Comparison of ENCODE assay signal across 8 cellular contexts in the genomic region with DNA sequence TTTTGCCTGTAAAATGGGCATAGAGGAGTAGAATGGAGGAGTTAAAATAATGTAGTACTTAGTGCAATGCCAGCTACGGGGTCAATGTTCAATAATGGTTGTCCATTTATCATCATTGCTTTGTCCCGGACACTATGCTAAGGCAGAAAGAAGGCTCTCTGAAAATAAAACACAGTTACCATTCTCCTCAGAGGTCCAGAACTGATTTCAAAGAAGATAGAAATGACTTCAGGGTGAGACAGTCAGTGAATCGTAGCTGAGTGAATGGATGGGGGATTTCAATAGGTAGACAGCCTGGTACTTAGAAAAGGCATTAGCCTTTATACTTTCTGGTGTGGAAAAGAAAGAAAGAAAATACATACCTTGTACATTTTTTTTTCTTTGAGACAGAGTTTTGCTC. TPM values are rescaled to one million over a fixed set of nuclear protein-coding genes. Genes with fewer than 3 reads are reported as not detected.
DNase-seq lines count a peak whose midpoint lies in the region; ATAC-seq and TF ChIP-seq lines count a peak whose summit lies in the region.

No MANE protein-coding gene starts in this region.

- peak overlapping the region in 9 of 10 donors; percentile 88 to 99 (median 94) for H3K4me3 Mint-ChIP-seq in naive thymus-derived CD4-positive, alpha-beta T cell

- CTCF ChIA-PET in AG04450 (lab: Charles Lee) = interaction anchor here (1.6 kb wide), 2 partner anchors 17 to 21 kb away, joined by 4 to 7 read pairs; no protein-coding TSS in a partner anchor
- CTCF ChIA-PET in naive thymus-derived CD4-positive, alpha-beta T cell (lab: Charles Lee) = interaction anchor here (0.7 to 1.3 kb wide), 3 partner anchors 14 to 244 kb away, joined by 3 to 6 read pairs (median 3); no protein-coding TSS in a partner anchor

- peak overlapping the region in 7 of 9 donors; percentile 78 to 96 (median 93) for H3K27ac Mint-ChIP-seq in naive thymus-derived CD4-positive, alpha-beta T cell

- POLR2A ChIA-PET in AG04450 (lab: Yijun Ruan, JAX) = no interaction called here
- POLR2A ChIA-PET in naive thymus-derived CD4-positive, alpha-beta T cell (lab: Charles Lee) = interaction anchor here (0.6 to 3.5 kb wide), 7 partner anchors 38 to 885 kb away, joined by 3 to 29 read pairs (median 14); a partner anchor contains a TSS

- DNase-seq in AG04450 (ENCODE audit: low read depth, low spot score) = no peak
- peak; percentile 11 for DNase-seq in choroid plexus epithelial cell (ENCODE audit: low read depth)
- peak in 1 of 9 donors; percentile 5 for DNase-seq in naive thymus-derived CD4-positive, alpha-beta T cell
- DNase-seq in posterior cingulate gyrus = no peak
- no peak for DNase-seq in NCI-H1436 treated with DMSO at 0.1 percent for 48 hours (lab: John Stamatoyannopoulos, UW)

- H3K4me3 ChIP-seq in AG04450 (ENCODE audit: low read depth, low read length) (peak overlapping the region; percentile 84; the same call in 1 of the 2 replicates), HUES6 (ENCODE audit: low read depth, low read length) (peak overlapping the region; percentile 98), choroid plexus epithelial cell (ENCODE audit: low read depth, low read length) (peak overlapping the region; percentile 12)
- no peak overlapping the region for H3K4me3 ChIP-seq in naive thymus-derived CD4-positive, alpha-beta T cell (ENCODE audit: low read length)

- TF ChIP-seq CTCF in AG04450 (IDR thresholded peaks at IDR 0.05; ENCODE audit: low read depth, low read length) (no peak), choroid plexus epithelial cell (conservative IDR thresholded peaks at IDR 0.05; ENCODE audit: low read depth, low read length) (no peak)

- H3K9ac ChIP-seq in HUES6 (ENCODE audit: low read length) = peak overlapping the region; percentile 77

- H3K27me3 ChIP-seq in AG04450 (ENCODE audit: control insufficient read depth, insufficient read depth, low read length) = no peaks in the 10 kb centered on the region
- H3K27me3 ChIP-seq in HUES6 (ENCODE audit: control insufficient read depth, insufficient read depth, low read length) = no peaks in the 10 kb centered on the region
- no peaks in the 10 kb centered on the region for H3K27me3 ChIP-seq in naive thymus-derived CD4-positive, alpha-beta T cell (ENCODE audit: control insufficient read depth in 2 of 2, insufficient read depth in 2 of 2, low read length in 2 of 2)

- peaks cover 0 to 5% (median 0%) of the 10 kb centered on the region in 5 donors for H3K36me3 Mint-ChIP-seq in naive thymus-derived CD4-positive, alpha-beta T cell

- H3K4me1 ChIP-seq in HUES6 (ENCODE audit: control insufficient read depth, insufficient read depth, low read length) = peaks cover 25% of the 10 kb centered on the region
- peaks cover 10 to 16% of the 10 kb centered on the region in 2 donors for H3K4me1 ChIP-seq in naive thymus-derived CD4-positive, alpha-beta T cell (ENCODE audit: control insufficient read depth in 2 of 2, insufficient read depth in 2 of 2, low read length in 2 of 2)

- H3K27ac ChIP-seq in AG04450 (ENCODE audit: low read depth, low read length) (no peak overlapping the region), HUES6 (ENCODE audit: low read depth, low read length) (no peak overlapping the region)
- H3K27ac ChIP-seq in naive thymus-derived CD4-positive, alpha-beta T cell (ENCODE audit: low read depth, low read length) = peak overlapping the region; percentile 86

- ATAC-seq in naive thymus-derived CD4-positive, alpha-beta T cell = no peak
- ATAC-seq in HG02642 (IDR thresholded peaks at IDR 0.05; ENCODE audit: poor library complexity, unreplicated experiment) (no peak), GM18519 (IDR thresholded peaks at IDR 0.05; ENCODE audit: low FRiP score, unreplicated experiment) (no peak)

- no peaks in the 10 kb centered on the region for H3K9me3 ChIP-seq in AG04450 (ENCODE audit: control insufficient read depth, insufficient read depth, low read length)
- H3K9me3 ChIP-seq in HUES6 (ENCODE audit: control insufficient read depth, insufficient read depth, low read depth, low read length) = no peaks in the 10 kb centered on the region; the same call in 1 of the 2 replicates
- H3K9me3 ChIP-seq in naive thymus-derived CD4-positive, alpha-beta T cell (ENCODE audit: control insufficient read depth in 2 of 3, low read length in 3 of 3) = no peaks in the 10 kb centered on the region

- H3K27me3 Mint-ChIP-seq in naive thymus-derived CD4-positive, alpha-beta T cell = no peaks in the 10 kb centered on the region

- H3K4me1 Mint-ChIP-seq in naive thymus-derived CD4-positive, alpha-beta T cell = peaks cover 20 to 44% (median 34%) of the 10 kb centered on the region in 7 donors

- no peaks in the 10 kb centered on the region for H3K9me3 Mint-ChIP-seq in naive thymus-derived CD4-positive, alpha-beta T cell

- intact Hi-C loops in naive thymus-derived CD4-positive, alpha-beta T cell (cut with micrococcal nuclease) = loop anchor here (5.0 to 10.0 kb wide), 8 partner anchors 245 to 1265 kb away; a partner anchor contains a TSS
- intact Hi-C loops in posterior cingulate gyrus (cut with DNase I) = loop anchor here (5.0 to 10.0 kb wide), 4 partner anchors 53 to 357 kb away; a partner anchor contains a TSS

- H3K36me3 ChIP-seq in HUES6 (ENCODE audit: control insufficient read depth, insufficient read depth, low read length) = no peaks in the 10 kb centered on the region
- H3K36me3 ChIP-seq in naive thymus-derived CD4-positive, alpha-beta T cell (ENCODE audit: control insufficient read depth in 2 of 3, insufficient read depth in 3 of 3, low read length in 3 of 3) = peaks cover 0 to 11% (median 0%) of the 10 kb centered on the region in 3 experiments

RNA-seq across cellular contexts. Expression of a gene that starts 1.2 kb away (rescaled TPM):
- 52.1 and 70.3 TPM in 2 replicates for polyA plus RNA-seq in AG04450 (2011; rRNA removed)
- 20.6 and 25.5 TPM in 2 replicates for polyA minus RNA-seq in AG04450 (2011; rRNA and poly(A)+ RNA removed)
- total RNA-seq in naive thymus-derived CD4-positive, alpha-beta T cell = 10 to 100 TPM; 18.0 to 34.8 (median 25.8) TPM
- polyA plus RNA-seq in naive thymus-derived CD4-positive, alpha-beta T cell = 10 to 100 TPM; 27.1 to 33.8 TPM

RNA-seq across cellular contexts. Expression of a gene that starts 50.5 kb away (rescaled TPM):
- 7.0 and 7.8 TPM in 2 replicates for polyA plus RNA-seq in AG04450 (2011; rRNA removed)
- 9.1 and 14.7 TPM in 2 replicates for polyA minus RNA-seq in AG04450 (2011; rRNA and poly(A)+ RNA removed)
- total RNA-seq in naive thymus-derived CD4-positive, alpha-beta T cell = 10 to 100 TPM; 21.5 to 39.4 (median 23.4) TPM
- polyA plus RNA-seq in naive thymus-derived CD4-positive, alpha-beta T cell = 10 to 100 TPM; 24.2 to 24.7 TPM
